Comparison of ENCODE assay signal across 16 cellular contexts in genomic region chr9:127536499-127536898, GRCh38.
DNase-seq lines count a peak whose midpoint lies in the region; ATAC-seq, FAIRE-seq and TF ChIP-seq lines count a peak whose summit lies in the region.
"Had no signal": no experiment of that assay in that cellular context is flagged by ENCODE, and none has a peak within 500 bp of the region (broad histone marks: within the 10 kb centered on the region; RNA-seq: fewer than 3 reads in every experiment).

No MANE protein-coding gene starts in this region.

- no peak overlapping the region for H3K4me3 Mint-ChIP-seq in GM23338
- H3K4me3 Mint-ChIP-seq in astrocyte (ENCODE audit: unreplicated experiment), result no peak overlapping the region
- no peak overlapping the region for H3K4me3 Mint-ChIP-seq in stimulated activated effector memory CD8-positive, alpha-beta T cell treated with anti-CD3 and anti-CD28 coated beads, Interleukin-12 subunit alpha, Interleukin-12 subunit beta, amount 100 ng/mL, for 72 hours
- H3K4me3 Mint-ChIP-seq: CD8-positive, alpha-beta T cell; effector memory CD8-positive, alpha-beta T cell; neural crest cell had no signal

- peak overlapping the region; percentile 1 for H3K27ac ChIP-seq in GM23338 (ENCODE audit: low read depth)
- peak overlapping the region; percentile 92 for H3K27ac ChIP-seq in astrocyte (ENCODE audit: low read depth, low read length)
- H3K27ac ChIP-seq in hepatocyte, result peak overlapping the region; percentile 48

- ATAC-seq in GM23338, result no peak
- no peak for ATAC-seq in stimulated activated effector memory CD8-positive, alpha-beta T cell treated with anti-CD3 and anti-CD28 coated beads, Interleukin-12 subunit alpha, Interleukin-12 subunit beta, amount 100 ng/mL, for 72 hours
- ATAC-seq: CD8-positive, alpha-beta T cell; effector memory CD8-positive, alpha-beta T cell had no signal

- H3K4me2 ChIP-seq in GM23338, result no peak overlapping the region
- H3K4me2 ChIP-seq in astrocyte (ENCODE audit: low read length), result no peak overlapping the region
- H3K4me2 ChIP-seq in hepatocyte, result no peak overlapping the region

- 0 out of 3 replicates have a peak, but pooled peaks cover 3% of the 10 kb centered on the region for H3K36me3 Mint-ChIP-seq in GM23338 (ENCODE audit: low read depth)
- peaks cover 10% of the 10 kb centered on the region for H3K36me3 Mint-ChIP-seq in astrocyte (ENCODE audit: low read depth, unreplicated experiment)
- H3K36me3 Mint-ChIP-seq in stimulated activated effector memory CD8-positive, alpha-beta T cell treated with anti-CD3 and anti-CD28 coated beads, Interleukin-12 subunit alpha, Interleukin-12 subunit beta, amount 100 ng/mL, for 72 hours, result peaks cover 7% of the 10 kb centered on the region
- H3K36me3 Mint-ChIP-seq: CD8-positive, alpha-beta T cell had no signal

- no peaks in the 10 kb centered on the region for H3K27me3 ChIP-seq in GM23338 (ENCODE audit: insufficient read depth)
- H3K27me3 ChIP-seq in astrocyte (ENCODE audit: insufficient read depth, low read length), result no peaks in the 10 kb centered on the region
- H3K27me3 ChIP-seq in hepatocyte, result no peaks in the 10 kb centered on the region

- H3K9ac ChIP-seq in astrocyte (ENCODE audit: low read length), result peak overlapping the region; percentile 50

- 91% methylated on average over 8 of the region's 8 CpGs for WGBS in hepatocyte (ENCODE audit: low lambda C conversion rate, missing lambda C conversion rate)

- TF ChIP-seq CTCF in GM23338 (conservative IDR thresholded peaks at IDR 0.05; ENCODE audit: low read depth in 2 of 2) (no peak), astrocyte (IDR thresholded peaks at IDR 0.05; ENCODE audit: insufficient read depth, low read depth, low read length) (no peak), hepatocyte (IDR thresholded peaks at IDR 0.05; ENCODE audit: poor library complexity) (no peak)

- H3K9me3 ChIP-seq in astrocyte (ENCODE audit: insufficient read depth, low read depth, low read length), result no peaks in the 10 kb centered on the region
- H3K9me3 ChIP-seq in hepatocyte (ENCODE audit: low read depth), result no peaks in the 10 kb centered on the region

- H3K27ac Mint-ChIP-seq in GM23338, result no peak overlapping the region
- no peak overlapping the region for H3K27ac Mint-ChIP-seq in astrocyte (ENCODE audit: unreplicated experiment)
- peak overlapping the region; percentile 83 for H3K27ac Mint-ChIP-seq in stimulated activated effector memory CD8-positive, alpha-beta T cell treated with anti-CD3 and anti-CD28 coated beads, Interleukin-12 subunit alpha, Interleukin-12 subunit beta, amount 100 ng/mL, for 72 hours
- H3K27ac Mint-ChIP-seq: CD8-positive, alpha-beta T cell had no signal

- no peaks in the 10 kb centered on the region for H3F3A ChIP-seq in GM23338 (replicated peaks; ENCODE audit: low read depth)

- H3K4me3 ChIP-seq in GM23338 (no peak overlapping the region), astrocyte (ENCODE audit: insufficient read depth, low read depth, low read length) (no peak overlapping the region), hepatocyte (no peak overlapping the region)

- H3K36me3 ChIP-seq in GM23338 (ENCODE audit: insufficient read depth), result no peaks in the 10 kb centered on the region
- no peaks in the 10 kb centered on the region for H3K36me3 ChIP-seq in astrocyte (ENCODE audit: insufficient read depth, low read length)
- no peaks in the 10 kb centered on the region for H3K36me3 ChIP-seq in hepatocyte (replicated peaks; ENCODE audit: insufficient read depth, low read depth)

- H4K20me1 ChIP-seq in GM23338 (replicated peaks; ENCODE audit: insufficient read depth) (no peaks in the 10 kb centered on the region; the same call in 1 of the 2 replicates), astrocyte (ENCODE audit: insufficient read depth, low read length) (peaks cover 85% of the 10 kb centered on the region), hepatocyte (ENCODE audit: insufficient read depth, poor library complexity, severe bottlenecking) (peaks cover 63% of the 10 kb centered on the region)

- H3K27me3 Mint-ChIP-seq in GM23338 (ENCODE audit: insufficient read depth, low read depth, poor library complexity), result peaks cover 11% of the 10 kb centered on the region
- no peaks in the 10 kb centered on the region for H3K27me3 Mint-ChIP-seq in astrocyte (ENCODE audit: low read depth, unreplicated experiment)
- H3K27me3 Mint-ChIP-seq: effector memory CD8-positive, alpha-beta T cell had no signal

- FAIRE-seq in astrocyte (lab: Jason Lieb, UNC), result no peak
- FAIRE-seq: GM12891 had no signal

- H3K9me3 Mint-ChIP-seq in GM23338 (no peaks in the 10 kb centered on the region), astrocyte (ENCODE audit: unreplicated experiment) (no peaks in the 10 kb centered on the region)
- no peaks in the 10 kb centered on the region for H3K9me3 Mint-ChIP-seq in stimulated activated effector memory CD8-positive, alpha-beta T cell treated with anti-CD3 and anti-CD28 coated beads, Interleukin-12 subunit alpha, Interleukin-12 subunit beta, amount 100 ng/mL, for 72 hours
- H3K9me3 Mint-ChIP-seq: CD8-positive, alpha-beta T cell; effector memory CD8-positive, alpha-beta T cell; neural crest cell had no signal

- H3K4me1 ChIP-seq in GM23338 (ENCODE audit: insufficient read depth) (peaks cover 22% of the 10 kb centered on the region), astrocyte (ENCODE audit: insufficient read depth, low read length) (peaks cover 65% of the 10 kb centered on the region), hepatocyte (ENCODE audit: insufficient read depth) (peaks cover 26% of the 10 kb centered on the region)

- no peak overlapping the region for H2AFZ ChIP-seq in GM23338
- no peak overlapping the region for H2AFZ ChIP-seq in astrocyte (ENCODE audit: low read depth, low read length)
- H2AFZ ChIP-seq in hepatocyte, result no peak overlapping the region

- no peak for DNase-seq in GM23338 (ENCODE audit: low spot score)
- no peak for DNase-seq in astrocyte (ENCODE audit: low read depth)
- DNase-seq in hepatocyte (ENCODE audit: low spot score), result no peak
- DNase-seq in stimulated activated effector memory CD8-positive, alpha-beta T cell treated with anti-CD3 and anti-CD28 coated beads, Interleukin-12 subunit alpha, Interleukin-12 subunit beta, amount 100 ng/mL, for 72 hours (ENCODE audit: low spot score in 2 of 2), result no peak
- no peak for DNase-seq in stimulated activated CD4-positive, alpha-beta T cell treated with anti-CD3 and anti-CD28 coated beads, Interleukin-2, amount 100 ng/mL, for 24 hours
- DNase-seq in NCI-H2029 (lab: John Stamatoyannopoulos, UW), result no peak
- DNase-seq in nucleus accumbens (lab: John Stamatoyannopoulos, UW), result no peak
- DNase-seq in RKO (ENCODE audit: low spot score), result no peak
- DNase-seq: activated gamma-delta T cell treated with Interleukin-2 at 50 U/mL for 16 hours; effector memory CD8-positive, alpha-beta T cell; hypothalamus; Karpas-422; NCI-H1436 had no signal

- peaks cover 16% of the 10 kb centered on the region for H3K79me2 ChIP-seq in GM23338 (replicated peaks; ENCODE audit: insufficient read depth)
- H3K79me2 ChIP-seq in astrocyte (ENCODE audit: insufficient read depth, low read length), result peaks cover 99% of the 10 kb centered on the region
- peaks cover 80% of the 10 kb centered on the region for H3K79me2 ChIP-seq in hepatocyte

- no peaks in the 10 kb centered on the region for H3K9me2 ChIP-seq in GM23338 (ENCODE audit: insufficient read depth)
- no peaks in the 10 kb centered on the region for H3K9me2 ChIP-seq in hepatocyte (replicated peaks; ENCODE audit: insufficient read depth)

- peaks cover 31% of the 10 kb centered on the region for H3K4me1 Mint-ChIP-seq in GM23338
- H3K4me1 Mint-ChIP-seq in astrocyte (ENCODE audit: low read depth, unreplicated experiment), result peaks cover 40% of the 10 kb centered on the region
- H3K4me1 Mint-ChIP-seq in stimulated activated effector memory CD8-positive, alpha-beta T cell treated with anti-CD3 and anti-CD28 coated beads, Interleukin-12 subunit alpha, Interleukin-12 subunit beta, amount 100 ng/mL, for 72 hours, result peaks cover 7% of the 10 kb centered on the region

TF ChIP-seq in GM23338, 12 proteins besides CTCF, POLR2A, EP300 and RAD21:
- no peak for TF ChIP-seq EZH2 (IDR thresholded peaks at IDR 0.05; ENCODE audit: low read depth, unreplicated experiment)
- TF ChIP-seq NANOG (IDR thresholded peaks at IDR 0.05; ENCODE audit: borderline replicate concordance), result no peak
- TF ChIP-seq, protein P1, sequence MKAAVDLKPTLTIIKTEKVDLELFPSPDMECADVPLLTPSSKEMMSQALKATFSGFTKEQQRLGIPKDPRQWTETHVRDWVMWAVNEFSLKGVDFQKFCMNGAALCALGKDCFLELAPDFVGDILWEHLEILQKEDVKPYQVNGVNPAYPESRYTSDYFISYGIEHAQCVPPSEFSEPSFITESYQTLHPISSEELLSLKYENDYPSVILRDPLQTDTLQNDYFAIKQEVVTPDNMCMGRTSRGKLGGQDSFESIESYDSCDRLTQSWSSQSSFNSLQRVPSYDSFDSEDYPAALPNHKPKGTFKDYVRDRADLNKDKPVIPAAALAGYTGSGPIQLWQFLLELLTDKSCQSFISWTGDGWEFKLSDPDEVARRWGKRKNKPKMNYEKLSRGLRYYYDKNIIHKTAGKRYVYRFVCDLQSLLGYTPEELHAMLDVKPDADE (IDR thresholded peaks at IDR 0.05), result no peak
- no peak for TF ChIP-seq POLR2AphosphoS5 (IDR thresholded peaks at IDR 0.05; ENCODE audit: low read depth)

Comparison
In these comparisons a context has a peak if more than half of its experiments do, and no peak if none do; other contexts are left out.
1. H3K27ac ChIP-seq: peak in every context shown above with its lines; median percentile 92 in astrocyte; 48 in hepatocyte; 1 in GM23338.